In the genomic region with DNA sequence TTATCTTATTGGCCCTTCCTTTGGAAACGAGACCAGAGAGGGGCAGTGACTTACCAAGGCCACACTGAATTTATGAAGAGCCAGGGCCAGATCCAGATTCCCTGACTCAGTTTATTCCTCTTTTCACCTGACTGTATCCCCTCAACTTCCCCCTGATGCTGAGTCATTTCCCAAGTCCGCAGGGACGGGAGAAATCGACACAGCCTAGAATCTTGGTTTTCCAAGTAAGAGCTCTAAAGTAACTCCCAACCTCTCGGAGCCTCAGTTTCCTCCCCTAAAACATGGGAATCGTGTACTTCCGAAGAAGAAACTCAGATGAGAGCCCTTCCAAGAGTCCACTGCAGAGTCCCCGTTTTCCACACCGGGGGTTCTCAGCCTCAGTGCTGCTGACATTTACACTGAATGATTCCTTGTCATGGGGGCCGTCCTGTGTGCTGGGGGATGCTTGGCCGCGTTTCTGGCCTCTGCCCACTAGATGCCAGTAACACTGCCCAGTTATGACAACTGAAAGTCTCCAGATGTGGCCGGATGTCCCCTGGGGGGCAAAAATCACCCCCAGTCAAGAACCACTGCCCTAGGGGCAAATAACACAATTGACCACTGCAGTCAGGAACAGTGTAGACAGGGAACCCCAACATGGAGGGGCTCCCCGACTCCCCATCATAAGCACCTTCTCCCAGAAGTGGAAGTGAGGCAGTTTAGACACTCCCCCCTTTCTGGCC, we compare ENCODE assay signal across 1 cellular context.
TF ChIP-seq lines count a peak whose summit lies in the region.

No MANE protein-coding gene starts in this region.

TF ChIP-seq in K562, 482 proteins besides CTCF, POLR2A, EP300 and RAD21:
- TF ChIP-seq ZNF282 (CRISPR knock-in tag; IDR thresholded peaks at IDR 0.05) (no peak), ZBED1 (IDR thresholded peaks at IDR 0.05) (no peak)
